8 cellular contexts compared by ENCODE assay signal in the genomic region with DNA sequence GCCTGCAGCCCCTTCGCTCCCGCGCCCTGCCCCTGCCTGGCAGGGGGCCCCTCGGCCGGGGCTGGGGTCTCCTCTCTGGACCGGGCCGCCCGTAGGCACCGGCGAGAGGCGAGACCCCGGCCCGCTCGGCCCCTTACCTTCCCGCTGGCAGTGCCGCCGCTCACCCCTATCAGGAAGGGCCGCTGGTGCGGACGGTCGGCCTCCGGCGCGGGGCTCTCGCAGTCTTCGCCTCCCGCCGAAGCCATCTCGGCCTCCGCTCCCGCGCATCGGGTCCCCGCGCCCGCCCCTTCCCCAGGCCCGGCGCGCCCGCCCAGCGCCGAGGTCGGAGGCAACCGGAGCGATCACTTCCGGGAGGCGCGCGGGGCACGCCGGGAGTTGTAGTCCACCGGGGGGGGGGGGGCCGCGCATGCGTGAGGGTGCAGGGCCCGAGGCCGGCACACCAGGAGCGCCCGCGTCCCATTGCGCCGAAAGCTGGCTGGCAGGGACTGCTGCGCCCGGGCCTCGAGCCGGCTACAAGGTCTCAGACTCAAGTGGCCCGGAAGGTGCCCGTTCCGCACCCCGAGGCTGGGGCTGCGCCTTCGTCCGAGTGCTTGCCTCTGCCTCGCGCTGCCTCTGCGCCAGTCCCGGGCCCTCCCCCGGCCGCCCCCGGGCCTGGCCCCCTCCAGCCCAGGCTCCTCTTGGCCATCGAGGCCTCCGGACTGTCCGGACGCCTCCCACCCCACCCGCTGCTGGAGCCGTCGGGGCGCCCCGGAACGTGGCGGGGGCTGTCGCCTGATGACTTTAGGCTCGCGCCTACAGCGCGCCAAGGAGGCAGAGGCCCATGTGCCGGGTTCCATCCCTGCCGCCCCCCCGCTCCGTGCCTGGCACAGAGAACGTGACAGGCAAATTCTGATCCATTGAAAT. TPM values are rescaled to one million over a fixed set of nuclear protein-coding genes. Genes with fewer than 3 reads are reported as not detected.
DNase-seq lines count a peak whose midpoint lies in the region; ATAC-seq and TF ChIP-seq lines count a peak whose summit lies in the region.

Gene UCK1, minus strand, starts transcription at position 334 of the 903 bp plus-strand sequence. Its CDS starts 89 bp downstream, at position 245.

- peak within 1 kb of the TSS; percentile 99 for H3K4me2 ChIP-seq in OCI-LY7 (ENCODE audit: low read length)

- no peak within 1 kb of the TSS for H3K27ac Mint-ChIP-seq in Caco-2 (ENCODE audit: unreplicated experiment)

- POLR2A ChIA-PET in Caco-2 (lab: Charles Lee) (interaction anchor here (0.7 kb wide), 1 partner anchor 650 kb away, joined by 5 read pairs; no protein-coding TSS in a partner anchor), OCI-LY7 (lab: Charles Lee) (no interaction called here)

- peak within 1 kb of the TSS; percentile 82 for H3K4me3 Mint-ChIP-seq in Caco-2 (ENCODE audit: unreplicated experiment)

- no peak for TF ChIP-seq CTCF in Caco-2 (IDR thresholded peaks at IDR 0.05; ENCODE audit: insufficient read depth in 1 of 2, low read depth in 1 of 2, low read length in 1 of 2, severe bottlenecking in 1 of 2, unreplicated experiment in 1 of 2)
- no peak for TF ChIP-seq CTCF in OCI-LY7 (conservative IDR thresholded peaks at IDR 0.05; ENCODE audit: low read length)
- no peak for TF ChIP-seq CTCF in epithelial cell of esophagus (IDR thresholded peaks at IDR 0.05; ENCODE audit: insufficient read depth, low read depth, low read length, missing control alignments)

- H3K27me3 ChIP-seq in Caco-2 (replicated peaks; ENCODE audit: control insufficient read depth, insufficient read depth, low read length) (no peaks in the 10 kb centered on the region), HUES48 (ENCODE audit: control insufficient read depth, insufficient read depth, low read length) (no peaks in the 10 kb centered on the region), mononuclear cell (ENCODE audit: insufficient read depth, low read length) (no peaks in the 10 kb centered on the region)

- peak; percentile 76 for ATAC-seq in GM21360 (IDR thresholded peaks at IDR 0.05; ENCODE audit: unreplicated experiment)

- H3K9ac ChIP-seq in HUES48 (ENCODE audit: low read depth, low read length), result peak within 1 kb of the TSS; percentile 10

- DNase-seq in Caco-2 (peak; percentile 76 to 84), OCI-LY7 (ENCODE audit: low spot score) (peak; percentile 88), activated T-cell treated with anti-CD3 and anti-CD28 coated beads for 4 hours (peak; percentile 52), epithelial cell of esophagus (ENCODE audit: low read depth) (peak; percentile 83)
- peak; percentile 61 to 72 for DNase-seq in stimulated activated CD8-positive, alpha-beta memory T cell treated with anti-CD3 and anti-CD28 coated beads, Interleukin-2, amount 100 ng/mL, for 48 hours (ENCODE audit: low read depth in 2 of 2)

- intact Hi-C loops in Caco-2 (cut with micrococcal nuclease; ENCODE audit: unreplicated experiment) (no loop called here), OCI-LY7 (cut with micrococcal nuclease; ENCODE audit: unreplicated experiment) (loop anchor here (2.0 kb wide), 1 partner anchor 224 kb away; no protein-coding TSS in a partner anchor)

- H3K4me3 ChIP-seq in Caco-2 (ENCODE audit: low read depth, low read length) (peak within 1 kb of the TSS; percentile 86), HUES48 (ENCODE audit: low read depth, low read length) (peak within 1 kb of the TSS; percentile 72), OCI-LY7 (ENCODE audit: low read depth, low read length, poor library complexity, severe bottlenecking) (peak within 1 kb of the TSS; percentile 97), epithelial cell of esophagus (ENCODE audit: low read length) (peak within 1 kb of the TSS; percentile 67), mononuclear cell (ENCODE audit: low read length) (peak within 1 kb of the TSS; percentile 81)

- no peaks in the 10 kb centered on the region for H3K4me1 Mint-ChIP-seq in Caco-2 (ENCODE audit: low read depth, unreplicated experiment)

- H3K9me3 ChIP-seq in Caco-2, result no peaks in the 10 kb centered on the region
- no peaks in the 10 kb centered on the region for H3K9me3 ChIP-seq in HUES48 (ENCODE audit: control insufficient read depth, insufficient read depth, low read length)
- H3K9me3 ChIP-seq in OCI-LY7 (ENCODE audit: low read length), result no peaks in the 10 kb centered on the region
- H3K9me3 ChIP-seq in mononuclear cell (ENCODE audit: low read depth, low read length), result no peaks in the 10 kb centered on the region

- H3K36me3 ChIP-seq in Caco-2 (ENCODE audit: control insufficient read depth, insufficient read depth, low read length) (peaks cover 4% of the 10 kb centered on the region), HUES48 (ENCODE audit: control insufficient read depth, insufficient read depth, low read length) (peaks cover 36% of the 10 kb centered on the region), OCI-LY7 (ENCODE audit: insufficient read depth, low read length) (peaks cover 31% of the 10 kb centered on the region)

- H4K20me1 ChIP-seq in OCI-LY7 (ENCODE audit: insufficient read depth, low read length), result no peaks in the 10 kb centered on the region

- H3K27me3 Mint-ChIP-seq in Caco-2 (ENCODE audit: insufficient read depth, unreplicated experiment), result no peaks in the 10 kb centered on the region

- H3K36me3 Mint-ChIP-seq in Caco-2 (ENCODE audit: insufficient read depth, unreplicated experiment), result peaks cover 34% of the 10 kb centered on the region

- H3K9me3 Mint-ChIP-seq in Caco-2 (ENCODE audit: unreplicated experiment), result no peaks in the 10 kb centered on the region

- H3K4me1 ChIP-seq in Caco-2, result peaks cover 11% of the 10 kb centered on the region; the same call in 1 of the 2 replicates
- H3K4me1 ChIP-seq in HUES48 (ENCODE audit: control insufficient read depth, insufficient read depth, low read length), result peaks cover 3% of the 10 kb centered on the region; the same call in 1 of the 2 replicates
- H3K4me1 ChIP-seq in OCI-LY7 (ENCODE audit: insufficient read depth, low read length, poor library complexity, severe bottlenecking), result peaks cover 7% of the 10 kb centered on the region
- peaks cover 30% of the 10 kb centered on the region for H3K4me1 ChIP-seq in mononuclear cell (ENCODE audit: insufficient read depth, low read length)

- peak within 1 kb of the TSS; percentile 77 for H2AFZ ChIP-seq in OCI-LY7 (ENCODE audit: low read length)

- no peaks in the 10 kb centered on the region for H3K9me2 ChIP-seq in OCI-LY7 (ENCODE audit: insufficient read depth, low read length)

- CTCF ChIA-PET in Caco-2 (lab: Charles Lee), result no interaction called here
- CTCF ChIA-PET in OCI-LY7 (lab: Charles Lee; ENCODE audit: unreplicated experiment), result interaction anchor here (0.5 to 0.6 kb wide), 2 partner anchors 19 to 1108 kb away, joined by 4 to 6 read pairs; no protein-coding TSS in a partner anchor

- peak within 1 kb of the TSS; percentile 51 for H3K27ac ChIP-seq in HUES48 (ENCODE audit: low read depth, low read length)
- H3K27ac ChIP-seq in OCI-LY7 (ENCODE audit: low read depth, low read length, poor library complexity, severe bottlenecking), result no peak within 1 kb of the TSS

- BruUV-seq in Caco-2 (replicated peaks; lab: Mats Ljungman, UMichigan) (no TSS peak), OCI-LY7 (replicated peaks; lab: Mats Ljungman, UMichigan) (no TSS peak)

- H3K79me2 ChIP-seq in OCI-LY7 (ENCODE audit: insufficient read depth, low read depth, low read length), result no peaks in the 10 kb centered on the region; the same call in 1 of the 2 replicates

RNA-seq across cellular contexts. Expression of gene UCK1, which starts in this region (rescaled TPM):
- 24.9 and 25.7 TPM in 2 replicates for total RNA-seq in Caco-2 (2022)
- 29.0 and 32.9 TPM in 2 replicates for total RNA-seq in OCI-LY7 (2014; rRNA removed; shearing (Covaris generic))
- total RNA-seq in OCI-LY7 (2022), result 25.9 and 29.8 TPM in 2 replicates
- total RNA-seq in mononuclear cell, result 12.9 TPM
